In the genomic region with DNA sequence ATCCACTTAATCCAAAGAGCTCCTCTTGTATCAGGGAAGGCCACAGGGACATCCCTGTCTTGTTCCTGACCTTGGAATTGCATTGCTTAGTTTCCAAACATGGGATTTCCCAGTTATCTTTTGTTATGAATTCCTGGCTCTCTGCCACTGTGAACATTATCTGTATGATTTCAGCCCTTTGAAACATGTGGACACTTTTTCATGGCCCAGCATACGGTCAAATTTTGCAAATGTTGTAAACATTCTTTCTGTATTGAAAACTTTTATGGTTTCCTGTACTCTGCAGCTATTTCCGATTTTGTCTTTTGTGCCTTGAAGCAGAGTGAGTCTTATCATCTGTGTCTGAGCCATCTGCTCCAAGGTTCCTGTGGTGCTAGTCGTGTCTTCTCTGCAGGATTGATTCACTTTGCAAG, we compare ENCODE assay signal across 1 cellular context.
TF ChIP-seq lines count a peak whose summit lies in the region.

No MANE protein-coding gene starts in this region.

TF ChIP-seq in HepG2, 621 proteins besides CTCF, POLR2A, EP300 and RAD21 (continued from another document):
- TF ChIP-seq POGK (CRISPR knock-in tag; conservative IDR thresholded peaks at IDR 0.05), result no peak
- TF ChIP-seq TP53 (CRISPR knock-in tag; conservative IDR thresholded peaks at IDR 0.05), result no peak
- TF ChIP-seq FOXC1 (CRISPR knock-in tag; IDR thresholded peaks at IDR 0.05; ENCODE audit: borderline replicate concordance), result no peak
- TF ChIP-seq MLLT10 (CRISPR knock-in tag; IDR thresholded peaks at IDR 0.05), result no peak
- no peak for TF ChIP-seq ZNF292 (CRISPR knock-in tag; IDR thresholded peaks at IDR 0.05; ENCODE audit: borderline replicate concordance, low read depth)
